Comparison of ENCODE assay signal across 13 cellular contexts in the genomic region with DNA sequence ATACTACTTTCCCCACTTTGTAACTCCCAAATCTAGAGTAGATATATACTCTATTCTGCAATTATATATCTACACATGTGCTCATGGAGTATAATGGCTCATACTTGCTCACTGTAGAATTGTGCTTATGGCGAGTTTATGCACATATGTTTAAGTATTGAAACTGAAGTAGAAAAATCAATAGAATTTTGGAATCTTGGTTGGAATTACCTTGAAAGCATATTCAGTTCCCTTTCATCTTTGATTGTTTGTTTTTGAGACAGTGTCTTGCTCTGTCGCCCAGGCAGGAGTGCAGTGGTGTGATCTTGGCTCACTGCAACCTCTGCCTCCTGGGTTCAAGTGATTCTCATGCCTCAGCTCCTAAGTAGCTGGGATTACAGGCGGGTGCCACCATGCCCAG.
"Had no signal": no experiment of that assay in that cellular context is flagged by ENCODE, and none has a peak within 500 bp of the region (broad histone marks: within the 10 kb centered on the region; RNA-seq: fewer than 3 reads in every experiment).

No MANE protein-coding gene starts in this region.

- H3K4me1 Mint-ChIP-seq: nephron progenitor cell had no signal

- H3K4me3 ChIP-seq: esophagus squamous epithelium, left ventricle myocardium inferior, SK-N-MC had no signal

- H3K27ac ChIP-seq: esophagus squamous epithelium, left ventricle myocardium inferior, SK-N-MC, upper lobe of left lung had no signal

- H3K27ac Mint-ChIP-seq: memory B cell, nephron progenitor cell had no signal

- H3K4me1 ChIP-seq: esophagus squamous epithelium, upper lobe of left lung had no signal

- H3K27me3 Mint-ChIP-seq: memory B cell had no signal

- H3K9me3 Mint-ChIP-seq: memory B cell, nephron progenitor cell had no signal

- H3K9me3 ChIP-seq: esophagus squamous epithelium, left ventricle myocardium inferior, upper lobe of left lung had no signal

- H3K27me3 ChIP-seq: esophagus squamous epithelium, upper lobe of left lung had no signal

- H3K4me3 Mint-ChIP-seq: memory B cell, nephron progenitor cell had no signal

- H3K36me3 ChIP-seq: esophagus squamous epithelium, left ventricle myocardium inferior, upper lobe of left lung had no signal

- DNase-seq: activated CD4-positive, alpha-beta T cell treated with anti-CD3 and anti-CD28 coated beads, Interleukin-2, amount 50 U/mL, for 48 hours; activated gamma-delta T cell; esophagus squamous epithelium; hypothalamus; left ventricle myocardium inferior; nephron progenitor cell; occipital lobe; stimulated activated CD4-positive, alpha-beta T cell treated with anti-CD3 and anti-CD28 coated beads, Interleukin-4, amount 100 ng/mL, for 24 hours; stimulated activated naive CD4-positive, alpha-beta T cell treated with Interleukin-2 at 50 U/mL for 16 hours; T1000; upper lobe of left lung had no signal
